12 cellular contexts compared by ENCODE assay signal in genomic region chr7:128271471-128272454, GRCh38. TPM values are rescaled to one million over a fixed set of nuclear protein-coding genes. Genes with fewer than 3 reads are reported as not detected.
DNase-seq lines count a peak whose midpoint lies in the region; ATAC-seq and TF ChIP-seq lines count a peak whose summit lies in the region.
"Had no signal": no experiment of that assay in that cellular context is flagged by ENCODE, and none has a peak within 500 bp of the region (broad histone marks: within the 10 kb centered on the region; RNA-seq: fewer than 3 reads in every experiment).

No MANE protein-coding gene starts in this region.

- in situ Hi-C loops in IMR-90 (cut with MboI; ENCODE audit: low sequenced_read_pairs): no loop called here

- H3K4me2 ChIP-seq in IMR-90 (ENCODE audit: low read depth, low read length): peak overlapping the region; percentile 41; the same call in 1 of the 2 replicates

- H2BK15ac ChIP-seq in IMR-90 (ENCODE audit: low read depth, low read length): no peak overlapping the region

- H2AFZ ChIP-seq in IMR-90 (replicated peaks; ENCODE audit: low read length, poor library complexity): peak overlapping the region; percentile 37

- no peak overlapping the region for H2BK5ac ChIP-seq in IMR-90 (ENCODE audit: low read depth, low read length, poor library complexity, severe bottlenecking)

- H3K4me1 Mint-ChIP-seq in stimulated activated effector memory CD8-positive, alpha-beta T cell treated with anti-CD3 and anti-CD28 coated beads, Interleukin-12 subunit alpha, Interleukin-12 subunit beta, amount 100 ng/mL, for 72 hours: no peaks in the 10 kb centered on the region

- H2BK120ac ChIP-seq in IMR-90 (ENCODE audit: low read depth, low read length): no peak overlapping the region

- H2AK5ac ChIP-seq in IMR-90 (ENCODE audit: low read depth, low read length): no peak overlapping the region

- H3K23ac ChIP-seq in IMR-90 (ENCODE audit: low read depth, low read length): no peak overlapping the region

- H3K56ac ChIP-seq in IMR-90 (ENCODE audit: extremely low read depth, insufficient read depth, low read length): no peak overlapping the region

- no peaks in the 10 kb centered on the region for H3K79me1 ChIP-seq in IMR-90 (ENCODE audit: low read depth in 1 of 2, low read length in 2 of 2)

- TF ChIP-seq POLR2A in IMR-90 (IDR thresholded peaks at IDR 0.05; ENCODE audit: low read depth, low read length): no peak
- TF ChIP-seq POLR2A in right lobe of liver (IDR thresholded peaks at IDR 0.05): no peak

- intact Hi-C loops in IMR-90 (cut with micrococcal nuclease): no loop called here
- intact Hi-C loops in right lobe of liver (cut with DNase I): no loop called here

- H3K27ac Mint-ChIP-seq in stimulated activated effector memory CD8-positive, alpha-beta T cell treated with anti-CD3 and anti-CD28 coated beads, Interleukin-12 subunit alpha, Interleukin-12 subunit beta, amount 100 ng/mL, for 72 hours: no peak overlapping the region
- H3K27ac Mint-ChIP-seq: progenitor cell of endocrine pancreas had no signal

- H3K27me3 ChIP-seq in IMR-90 (ENCODE audit: control insufficient read depth, insufficient read depth, low read length) (peaks cover 63% of the 10 kb centered on the region), right lobe of liver (peaks cover 0 to 6% of the 10 kb centered on the region in 2 donors), subcutaneous abdominal adipose tissue (ENCODE audit: control insufficient read depth in 5 of 5, insufficient read depth in 4 of 5, low read length in 5 of 5) (peaks cover 0 to 16% (median 0%) of the 10 kb centered on the region in 5 donors)

- H3K9me3 Mint-ChIP-seq in stimulated activated effector memory CD8-positive, alpha-beta T cell treated with anti-CD3 and anti-CD28 coated beads, Interleukin-12 subunit alpha, Interleukin-12 subunit beta, amount 100 ng/mL, for 72 hours: no peaks in the 10 kb centered on the region

- no TSS peak for BruUV-seq in IMR-90 (replicated peaks; lab: Mats Ljungman, UMichigan)

- H3K9ac ChIP-seq in IMR-90 (ENCODE audit: low read depth, low read length): no peak overlapping the region
- H3K9ac ChIP-seq in subcutaneous abdominal adipose tissue (ENCODE audit: low read length in 5 of 5): peak overlapping the region in 2 of 5 donors; percentile 27 to 52

- H2AK9ac ChIP-seq in IMR-90 (replicated peaks; ENCODE audit: low read depth, low read length, poor library complexity): peak overlapping the region; percentile 48

- POLR2A ChIA-PET in IMR-90 (lab: Charles Lee; ENCODE audit: unreplicated experiment): no interaction called here

- H2BK20ac ChIP-seq in IMR-90 (ENCODE audit: low read depth, low read length): no peak overlapping the region

- no peak overlapping the region for H4K91ac ChIP-seq in IMR-90 (ENCODE audit: insufficient read depth, low read depth, low read length)

- TF ChIP-seq RAD21 in IMR-90 (IDR thresholded peaks at IDR 0.05; ENCODE audit: low read length): no peak

- ATAC-seq in IMR-90 (ENCODE audit: low read depth) (no peak), right lobe of liver (peak; percentile 15 to 59 (median 33))
- ATAC-seq in stimulated activated effector memory CD8-positive, alpha-beta T cell treated with anti-CD3 and anti-CD28 coated beads, Interleukin-12 subunit alpha, Interleukin-12 subunit beta, amount 100 ng/mL, for 72 hours: no peak

- dilution Hi-C loops in IMR-90 (cut with HindIII; ENCODE audit: low sequenced_read_pairs, unreplicated experiment): no loop called here

- H3K4me3 ChIP-seq in IMR-90 (ENCODE audit: insufficient read depth, low read depth, low read length) (peak overlapping the region; percentile 9; the same call in 1 of the 2 replicates), epithelial cell of proximal tubule (ENCODE audit: low read depth, low read length) (peak overlapping the region; percentile 33), right lobe of liver (peak overlapping the region in 1 of 3 donors; percentile 26), subcutaneous abdominal adipose tissue (ENCODE audit: low read depth in 1 of 5, low read length in 5 of 5) (peak overlapping the region; percentile 36 to 59 (median 56))

- no peaks in the 10 kb centered on the region for H4K20me1 ChIP-seq in IMR-90 (ENCODE audit: insufficient read depth, low read length)

- no peak for TF ChIP-seq CTCF in IMR-90 (conservative IDR thresholded peaks at IDR 0.05; ENCODE audit: low read depth, low read length)
- TF ChIP-seq CTCF in epithelial cell of proximal tubule (conservative IDR thresholded peaks at IDR 0.05; ENCODE audit: low read depth, low read length): no peak
- no peak for TF ChIP-seq CTCF in right lobe of liver (IDR thresholded peaks at IDR 0.05)

- H3K4me3 Mint-ChIP-seq in stimulated activated effector memory CD8-positive, alpha-beta T cell treated with anti-CD3 and anti-CD28 coated beads, Interleukin-12 subunit alpha, Interleukin-12 subunit beta, amount 100 ng/mL, for 72 hours: no peak overlapping the region

- CTCF ChIA-PET in IMR-90 (lab: Yijun Ruan, JAX): no interaction called here

- H3K27ac ChIP-seq in IMR-90 (ENCODE audit: insufficient read depth, low read length): no peak overlapping the region
- no peak overlapping the region for H3K27ac ChIP-seq in right lobe of liver
- H3K27ac ChIP-seq in subcutaneous abdominal adipose tissue (ENCODE audit: low read depth, low read length): peak overlapping the region; percentile 46

- WGBS in IMR-90 (ENCODE audit: extremely low coverage in 2 of 2, insufficient read length in 1 of 2), 2 experiments: 5% methylated on average over 4 of the region's 63 CpGs; no CpG with 5 or more reads in 1 of the 2 experiments
- 9% methylated on average over 27 of the region's 63 CpGs for WGBS in right lobe of liver (ENCODE audit: insufficient coverage, low coverage, low lambda C conversion rate, missing lambda C conversion rate)

- no peak overlapping the region for H4K5ac ChIP-seq in IMR-90 (ENCODE audit: low read depth, low read length)

- H3K9me1 ChIP-seq in IMR-90 (ENCODE audit: insufficient read depth, low read length): peaks cover under 1% of the 10 kb centered on the region; the same call in 1 of the 2 replicates

- peaks cover 9% of the 10 kb centered on the region for H3K4me1 ChIP-seq in IMR-90 (ENCODE audit: control insufficient read depth, insufficient read depth, low read length)
- peaks cover 0 to 28% (median 0%) of the 10 kb centered on the region in 4 donors for H3K4me1 ChIP-seq in right lobe of liver
- H3K4me1 ChIP-seq in subcutaneous abdominal adipose tissue (ENCODE audit: control insufficient read depth in 5 of 5, insufficient read depth in 5 of 5, low read length in 5 of 5): peaks cover 0 to 38% (median 31%) of the 10 kb centered on the region in 5 donors

- no peaks in the 10 kb centered on the region for H3K36me3 ChIP-seq in IMR-90 (ENCODE audit: control insufficient read depth, insufficient read depth, low read length)
- H3K36me3 ChIP-seq in right lobe of liver: no peaks in the 10 kb centered on the region
- H3K36me3 ChIP-seq in subcutaneous abdominal adipose tissue (ENCODE audit: control insufficient read depth in 5 of 5, insufficient read depth in 5 of 5, low read length in 5 of 5): no peaks in the 10 kb centered on the region

- H3K14ac ChIP-seq in IMR-90 (replicated peaks; ENCODE audit: low read depth, low read length): no peak overlapping the region

- H3K36me3 Mint-ChIP-seq in stimulated activated effector memory CD8-positive, alpha-beta T cell treated with anti-CD3 and anti-CD28 coated beads, Interleukin-12 subunit alpha, Interleukin-12 subunit beta, amount 100 ng/mL, for 72 hours: no peaks in the 10 kb centered on the region

- H4K8ac ChIP-seq in IMR-90 (ENCODE audit: low read depth in 2 of 2, low read length in 2 of 2): no peak overlapping the region

- no peak overlapping the region for H3K4ac ChIP-seq in IMR-90 (ENCODE audit: low read depth, low read length)

- H3K18ac ChIP-seq in IMR-90 (ENCODE audit: low read depth, low read length): no peak overlapping the region

- H3K9me3 ChIP-seq in IMR-90 (ENCODE audit: control insufficient read depth, insufficient read depth, low read length): 0 out of 2 replicates have a peak, but pooled peaks cover 2% of the 10 kb centered on the region
- no peaks in the 10 kb centered on the region for H3K9me3 ChIP-seq in right lobe of liver
- no peaks in the 10 kb centered on the region for H3K9me3 ChIP-seq in subcutaneous abdominal adipose tissue (ENCODE audit: control insufficient read depth in 5 of 5, low read length in 5 of 5)

- DNase-seq in IMR-90: no peak
- DNase-seq in epithelial cell of proximal tubule (ENCODE audit: low read depth): no peak
- DNase-seq in right lobe of liver: peak in 1 of 3 donors; percentile 62
- no peak for DNase-seq in stimulated activated effector memory CD8-positive, alpha-beta T cell treated with anti-CD3 and anti-CD28 coated beads, Interleukin-12 subunit alpha, Interleukin-12 subunit beta, amount 100 ng/mL, for 72 hours (ENCODE audit: low spot score in 2 of 2)
- DNase-seq in T-helper 1 cell: no peak
- DNase-seq in kidney tubule cell (ENCODE audit: low spot score): no peak
- no peak for DNase-seq in NCI-H69 (lab: John Stamatoyannopoulos, UW)
- DNase-seq: cerebellar nuclear complex, NCI-H526, SW 1271 had no signal

TF ChIP-seq in IMR-90, 13 proteins besides CTCF, POLR2A, EP300 and RAD21:
- TF ChIP-seq CHD1 (IDR thresholded peaks at IDR 0.05; ENCODE audit: low read depth, low read length): no peak
- TF ChIP-seq BHLHE40 (IDR thresholded peaks at IDR 0.05; ENCODE audit: low read depth, low read length): no peak
TF ChIP-seq in IMR-90: peak in this region for 0.

RNA-seq across cellular contexts. Expression of gene LEP, which starts 30.7 kb away (rescaled TPM):
- total RNA-seq in IMR-90 (2012; rRNA removed): not detected in 2 replicates
- not detected in 2 replicates for polyA plus RNA-seq in IMR-90 (2012; rRNA removed)
- not detected in 2 replicates for polyA plus RNA-seq in IMR-90 (2012; cell fraction: cytosol; rRNA removed)
- polyA plus RNA-seq in IMR-90 (2012; cell fraction: nucleus; rRNA removed; ENCODE audit: low replicate concordance): not detected in 2 replicates
- not detected in 2 replicates for total RNA-seq in epithelial cell of proximal tubule
- not detected for total RNA-seq in right lobe of liver
- total RNA-seq: progenitor cell of endocrine pancreas had no signal

Comparison
In these comparisons a context has a peak if more than half of its experiments do, and no peak if none do; other contexts are left out.
1. ATAC-seq: peak in right lobe of liver (4 of 4); none in IMR-90 (single experiment) and stimulated activated effector memory CD8-positive, alpha-beta T cell treated with anti-CD3 and anti-CD28 coated beads, Interleukin-12 subunit alpha, Interleukin-12 subunit beta, amount 100 ng/mL, for 72 hours (single experiment).